ENCODE assay signal across 8 cellular contexts in genomic region chr1:109112652-109113285, GRCh38. TPM values are rescaled to one million over a fixed set of nuclear protein-coding genes. Genes with fewer than 3 reads are reported as not detected.
DNase-seq lines count a peak whose midpoint lies in the region; ATAC-seq and TF ChIP-seq lines count a peak whose summit lies in the region.

No MANE protein-coding gene starts in this region.

- peak; percentile 75 for ATAC-seq in HG03135 (IDR thresholded peaks at IDR 0.05; ENCODE audit: unreplicated experiment)

- H3K4me3 ChIP-seq in kidney epithelial cell (ENCODE audit: low read depth, low read length) = no peak overlapping the region

- peak; percentile 99 for TF ChIP-seq CTCF in kidney epithelial cell (IDR thresholded peaks at IDR 0.05; ENCODE audit: insufficient read depth, low read length, poor library complexity, severe bottlenecking)

- H3K27me3 ChIP-seq in kidney epithelial cell (ENCODE audit: control insufficient read depth, insufficient read depth, low read length) = peaks cover 22% of the 10 kb centered on the region

- DNase-seq in SIG-M5 treated with dmso at 0.1 percent for 504 hours (lab: John Stamatoyannopoulos, UW; ENCODE audit: unreplicated experiment) = peak; percentile 63
- DNase-seq in SIG-M5 (lab: John Stamatoyannopoulos, UW) = no peak
- DNase-seq in NCI-H226 = peak; percentile 78
- DNase-seq in activated CD4-positive, alpha-beta T cell treated with anti-CD3 and anti-CD28 coated beads for 1 hour = peak; percentile 81
- DNase-seq in cerebellar nuclear complex (lab: John Stamatoyannopoulos, UW) = peak; percentile 42 to 74
- DNase-seq in kidney epithelial cell (ENCODE audit: low read depth) = peak; percentile 68
- peak; percentile 94 for DNase-seq in stimulated activated CD4-positive, alpha-beta T cell treated with anti-CD3 and anti-CD28 coated beads, Interleukin-15, amount 100 ng/mL, for 24 hours

- no peaks in the 10 kb centered on the region for H3K36me3 ChIP-seq in kidney epithelial cell (ENCODE audit: control insufficient read depth, insufficient read depth, low read length)

RNA-seq across cellular contexts. Expression of gene ELAPOR1, which starts 1.1 kb away (rescaled TPM):
- total RNA-seq in kidney epithelial cell = 0.08 TPM in 1 of 2 replicates, not detected in the other

RNA-seq across cellular contexts. Expression of gene TMEM167B, which starts 22.2 kb away (rescaled TPM):
- 20.1 and 20.4 TPM in 2 replicates for total RNA-seq in kidney epithelial cell

RNA-seq across cellular contexts. Expression of gene TAF13, which starts 37.0 kb away (rescaled TPM):
- total RNA-seq in kidney epithelial cell = 41.4 and 55.0 TPM in 2 replicates
